Comparison of ENCODE assay signal across 8 cellular contexts in genomic region chr1:10694633-10695627, GRCh38.
DNase-seq lines count a peak whose midpoint lies in the region; TF ChIP-seq lines count a peak whose summit lies in the region.

No MANE protein-coding gene starts in this region.

- CTCF ChIA-PET in HEK293T (lab: Yijun Ruan, JAX) = no interaction called here

- H3K4me1 Mint-ChIP-seq in type B pancreatic cell (ENCODE audit: unreplicated experiment) = peaks cover 19% of the 10 kb centered on the region

- peak overlapping the region; percentile 88 for H3K4me3 Mint-ChIP-seq in type B pancreatic cell

- POLR2A ChIA-PET in HEK293T (lab: Yijun Ruan, JAX) = no interaction called here

- TF ChIP-seq CTCF in left ventricle myocardium inferior (IDR thresholded peaks at IDR 0.05; ENCODE audit: borderline replicate concordance) (no peak), type B pancreatic cell (conservative IDR thresholded peaks at IDR 0.05) (no peak)

- H3K4me1 ChIP-seq in left ventricle myocardium inferior = peaks cover 74% of the 10 kb centered on the region

- peaks cover 51% of the 10 kb centered on the region for H3K27me3 Mint-ChIP-seq in type B pancreatic cell

- H3K4me3 ChIP-seq in left ventricle myocardium inferior = peak overlapping the region; percentile 73

- H3K27me3 ChIP-seq in left ventricle myocardium inferior (ENCODE audit: low read depth) = no peaks in the 10 kb centered on the region

- intact Hi-C loops in left ventricle myocardium inferior (cut with micrococcal nuclease) (no loop called here), posterior vena cava (cut with DNase I) (loop anchor here in 1 of 2 donors (10.0 kb wide), 1 partner anchor 180 kb away; no protein-coding TSS in a partner anchor)

- no peaks in the 10 kb centered on the region for H3K9me3 Mint-ChIP-seq in type B pancreatic cell

- no peaks in the 10 kb centered on the region for H3K36me3 Mint-ChIP-seq in type B pancreatic cell

- H3K36me3 ChIP-seq in left ventricle myocardium inferior = no peaks in the 10 kb centered on the region

- H3K9me3 ChIP-seq in left ventricle myocardium inferior (replicated peaks) = no peaks in the 10 kb centered on the region

- H3K27ac ChIP-seq in left ventricle myocardium inferior (replicated peaks) = peak overlapping the region; percentile 94

- peak; percentile 70 for DNase-seq in DMS79 (lab: John Stamatoyannopoulos, UW)
- DNase-seq in HEK293T (ENCODE audit: extremely low spot score) = peak; percentile 94
- DNase-seq in NCI-H1417 (lab: John Stamatoyannopoulos, UW) = peak; percentile 84 to 89 (median 85)
- DNase-seq in T-helper 2 cell = peak; percentile 65 to 90 (median 74)
- peak; percentile 60 for DNase-seq in amniotic stem cell (lab: John Stamatoyannopoulos, UW)
- DNase-seq in left ventricle myocardium inferior = peak; percentile 92
- peak; percentile 95 for DNase-seq in posterior vena cava (ENCODE audit: low spot score)
- DNase-seq in type B pancreatic cell (ENCODE audit: extremely low spot score, unreplicated experiment) = peak; percentile 85

- peak overlapping the region; percentile 77 for H3K27ac Mint-ChIP-seq in type B pancreatic cell

TF ChIP-seq in HEK293T, 16 proteins besides CTCF, POLR2A, EP300 and RAD21:
- no peak for TF ChIP-seq TARDBP (IDR thresholded peaks at IDR 0.05)
TF ChIP-seq in HEK293T: peak in this region for 0.

Comparison
In these comparisons a context has a peak if more than half of its experiments do, and no peak if none do; other contexts are left out.
1. Peak in every context shown above with its lines: DNase-seq, H3K4me3 ChIP-seq and H3K27ac ChIP-seq.